13 cellular contexts compared by ENCODE assay signal in the genomic region with DNA sequence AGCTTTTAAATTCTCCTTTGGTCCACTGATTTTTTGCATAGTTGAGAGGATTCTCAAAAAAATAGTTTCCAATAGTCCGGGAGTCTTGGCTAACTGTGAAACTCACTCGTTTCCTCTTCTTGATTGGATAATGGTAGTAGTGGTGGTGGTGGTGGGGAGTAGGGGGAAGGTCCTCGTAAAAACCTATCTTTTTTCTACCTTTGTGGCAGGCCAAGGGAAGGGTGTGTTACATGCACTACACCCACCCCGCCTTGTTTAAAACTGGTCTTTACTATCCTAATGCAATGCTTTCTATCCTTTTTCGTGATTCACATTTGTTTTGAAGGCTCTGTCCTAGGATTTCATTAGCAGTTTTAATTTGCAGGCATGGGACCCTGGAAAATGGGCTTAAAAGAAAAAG. TPM values are rescaled to one million over a fixed set of nuclear protein-coding genes. Genes with fewer than 3 reads are reported as not detected.
DNase-seq lines count a peak whose midpoint lies in the region; ATAC-seq and TF ChIP-seq lines count a peak whose summit lies in the region.
"Had no signal": no experiment of that assay in that cellular context is flagged by ENCODE, and none has a peak within 500 bp of the region (broad histone marks: within the 10 kb centered on the region; RNA-seq: fewer than 3 reads in every experiment).

No MANE protein-coding gene starts in this region.

- H3K4me3 ChIP-seq in Caco-2 (ENCODE audit: low read depth, low read length) (no peak overlapping the region), fibroblast of mammary gland (ENCODE audit: control insufficient read depth, low read depth, low read length) (peak overlapping the region; percentile 87), rectal smooth muscle tissue (ENCODE audit: low read length) (no peak overlapping the region)

- peaks cover 59% of the 10 kb centered on the region for H3K4me1 Mint-ChIP-seq in Caco-2 (ENCODE audit: low read depth, unreplicated experiment)

- intact Hi-C loops in Caco-2 (cut with micrococcal nuclease; ENCODE audit: unreplicated experiment) = loop anchor here (10.0 kb wide), 1 partner anchor 344 kb away; no protein-coding TSS in a partner anchor

- no peak for ATAC-seq in GM21528 (IDR thresholded peaks at IDR 0.05; ENCODE audit: low FRiP score, unreplicated experiment)
- ATAC-seq in stimulated activated naive CD8-positive, alpha-beta T cell treated with anti-CD3 and anti-CD28 coated beads, Interleukin-15, Interleukin-2, amounts not matched to agents 100 U/mL and 50 U/mL, for 24 hours = no peak
- no peak for ATAC-seq in GM21360 (IDR thresholded peaks at IDR 0.05; ENCODE audit: unreplicated experiment)
- no peak for ATAC-seq in HG03025 (IDR thresholded peaks at IDR 0.05; ENCODE audit: low FRiP score, unreplicated experiment)

- H3K36me3 ChIP-seq in Caco-2 (ENCODE audit: control insufficient read depth, insufficient read depth, low read length) (peaks cover 1% of the 10 kb centered on the region; the same call in 1 of the 2 replicates), rectal smooth muscle tissue (ENCODE audit: control insufficient read depth, insufficient read depth, low read length) (no peaks in the 10 kb centered on the region)

- H3K4me3 Mint-ChIP-seq in Caco-2 (ENCODE audit: unreplicated experiment) = peak overlapping the region; percentile 35
- H3K4me3 Mint-ChIP-seq: activated naive CD8-positive, alpha-beta T cell treated with anti-CD3 and anti-CD28 coated beads, Interleukin-2, amount 10 ng/mL, durations not matched to agents 7 days and 5 days; T-helper 2 cell treated with Interferon-gamma antibody and Interleukin-4, amounts not matched to agents 5 μg/mL and 100 μg/mL, for 36 hours had no signal

- no peaks in the 10 kb centered on the region for H3K9me3 ChIP-seq in Caco-2

- H3K4me1 ChIP-seq in Caco-2 = peaks cover 51% of the 10 kb centered on the region
- H3K4me1 ChIP-seq in rectal smooth muscle tissue (ENCODE audit: control insufficient read depth, insufficient read depth, low read length) = peaks cover 26% of the 10 kb centered on the region

- H3K27ac ChIP-seq in rectal smooth muscle tissue (ENCODE audit: low read depth, low read length) = peak overlapping the region; percentile 94

- no peak overlapping the region for H3K9ac ChIP-seq in rectal smooth muscle tissue (ENCODE audit: low read length)

- H3K27me3 Mint-ChIP-seq in Caco-2 (ENCODE audit: insufficient read depth, unreplicated experiment) = no peaks in the 10 kb centered on the region

- POLR2A ChIA-PET in Caco-2 (lab: Charles Lee) = interaction anchor here (1.1 to 1.6 kb wide), 2 partner anchors 124 to 166 kb away, joined by 3 to 4 read pairs; no protein-coding TSS in a partner anchor

- no TSS peak for BruUV-seq in Caco-2 (replicated peaks; lab: Mats Ljungman, UMichigan)

- TF ChIP-seq CTCF in Caco-2 (IDR thresholded peaks at IDR 0.05; ENCODE audit: insufficient read depth in 1 of 2, low read depth in 1 of 2, low read length in 1 of 2, severe bottlenecking in 1 of 2, unreplicated experiment in 1 of 2) (no peak), fibroblast of mammary gland (conservative IDR thresholded peaks at IDR 0.05; ENCODE audit: control insufficient read depth, insufficient read depth, low read depth, low read length) (no peak)

- DNase-seq in Caco-2 = no peak
- peak; percentile 43 for DNase-seq in RPMI8226
- DNase-seq in fibroblast of mammary gland (ENCODE audit: low read depth) = no peak
- no peak for DNase-seq in stimulated activated naive CD8-positive, alpha-beta T cell treated with anti-CD3 and anti-CD28 coated beads, Interleukin-15, Interleukin-2, amounts not matched to agents 100 U/mL and 50 U/mL, for 24 hours
- DNase-seq: activated naive CD8-positive, alpha-beta T cell treated with anti-CD3 and anti-CD28 coated beads, Interleukin-2, amount 10 ng/mL, durations not matched to agents 7 days and 5 days; dorsolateral prefrontal cortex; hippocampal formation; small intestine had no signal

- H3K36me3 Mint-ChIP-seq in Caco-2 (ENCODE audit: insufficient read depth, unreplicated experiment) = peaks cover 70% of the 10 kb centered on the region
- H3K36me3 Mint-ChIP-seq: activated naive CD8-positive, alpha-beta T cell treated with anti-CD3 and anti-CD28 coated beads, Interleukin-2, amount 10 ng/mL, durations not matched to agents 7 days and 5 days had no signal

- H3K27me3 ChIP-seq in Caco-2 (replicated peaks; ENCODE audit: control insufficient read depth, insufficient read depth, low read length) = no peaks in the 10 kb centered on the region
- no peaks in the 10 kb centered on the region for H3K27me3 ChIP-seq in rectal smooth muscle tissue (ENCODE audit: control insufficient read depth, insufficient read depth, low read length)
- H3K27me3 ChIP-seq: dorsolateral prefrontal cortex had no signal

- CTCF ChIA-PET in Caco-2 (lab: Charles Lee) = no interaction called here

- no peaks in the 10 kb centered on the region for H3K9me3 Mint-ChIP-seq in Caco-2 (ENCODE audit: unreplicated experiment)
- H3K9me3 Mint-ChIP-seq: activated naive CD8-positive, alpha-beta T cell treated with anti-CD3 and anti-CD28 coated beads, Interleukin-2, amount 10 ng/mL, durations not matched to agents 7 days and 5 days; T-helper 2 cell treated with Interferon-gamma antibody and Interleukin-4, amounts not matched to agents 5 μg/mL and 100 μg/mL, for 36 hours had no signal

- H3K27ac Mint-ChIP-seq in Caco-2 (ENCODE audit: unreplicated experiment) = no peak overlapping the region
- H3K27ac Mint-ChIP-seq: activated naive CD8-positive, alpha-beta T cell treated with anti-CD3 and anti-CD28 coated beads, Interleukin-2, amount 10 ng/mL, durations not matched to agents 7 days and 5 days; T-helper 2 cell treated with Interferon-gamma antibody and Interleukin-4, amounts not matched to agents 5 μg/mL and 100 μg/mL, for 36 hours had no signal

RNA-seq across cellular contexts. Expression of a gene that starts 4.8 kb away (rescaled TPM):
- total RNA-seq in Caco-2 (2022) = 134 and 144 TPM in 2 replicates
- total RNA-seq: activated naive CD8-positive, alpha-beta T cell treated with anti-CD3 and anti-CD28 coated beads, Interleukin-2, amount 10 ng/mL, durations not matched to agents 7 days and 5 days had no signal
